ENCODE assay signal across 14 cellular contexts in genomic region chr15:22956257-22956979, GRCh38. TPM values are rescaled to one million over a fixed set of nuclear protein-coding genes. Genes with fewer than 3 reads are reported as not detected.
A peak's percentile ranks its signal among the peaks of the same experiment; 100 is the strongest.
DNase-seq lines count a peak whose midpoint lies in the region; ATAC-seq and TF ChIP-seq lines count a peak whose summit lies in the region.
"Had no signal": no experiment of that assay in that cellular context is flagged by ENCODE, and none has a peak within 500 bp of the region (broad histone marks: within the 10 kb centered on the region; RNA-seq: fewer than 3 reads in every experiment).

No MANE protein-coding gene starts in this region.

- H4K91ac ChIP-seq in mesenchymal stem cell (ENCODE audit: low read length) = no peak overlapping the region

- no peak overlapping the region for H3K4me2 ChIP-seq in mesenchymal stem cell (ENCODE audit: low read length, poor library complexity, severe bottlenecking)

- H2BK15ac ChIP-seq in mesenchymal stem cell (ENCODE audit: low read depth, poor library complexity, severe bottlenecking) = no peak overlapping the region

- no peak overlapping the region for H2AK5ac ChIP-seq in mesenchymal stem cell (ENCODE audit: low read length, severe bottlenecking)

- H3K9me3 ChIP-seq in mesenchymal stem cell (ENCODE audit: control insufficient read depth, low read length) = no peaks in the 10 kb centered on the region
- no peaks in the 10 kb centered on the region for H3K9me3 ChIP-seq in thoracic aorta
- H3K9me3 ChIP-seq in T-helper 17 cell (ENCODE audit: control insufficient read depth, low read length, poor library complexity, severe bottlenecking) = no peaks in the 10 kb centered on the region
- H3K9me3 ChIP-seq: mucosa of descending colon had no signal

- no peak overlapping the region for H3K27ac Mint-ChIP-seq in T-helper 17 cell
- H3K27ac Mint-ChIP-seq: activated B cell treated with CpG ODN at 0.5 μM for 24 hours; activated naive CD8-positive, alpha-beta T cell treated with anti-CD3 and anti-CD28 coated beads, Interleukin-2, amount 50 U/mL, for 24 hours had no signal

- peaks cover 30% of the 10 kb centered on the region for H3K79me1 ChIP-seq in mesenchymal stem cell (replicated peaks; ENCODE audit: low read length, poor library complexity, severe bottlenecking)

- H4K8ac ChIP-seq in mesenchymal stem cell (ENCODE audit: low read length) = no peak overlapping the region

- H3K9ac ChIP-seq in mesenchymal stem cell (ENCODE audit: low read length) = no peak overlapping the region

- no peaks in the 10 kb centered on the region for H3K27me3 ChIP-seq in mesenchymal stem cell (ENCODE audit: control insufficient read depth in 1 of 2, insufficient read depth in 1 of 2, low read length in 2 of 2)
- H3K27me3 ChIP-seq in thoracic aorta (replicated peaks; ENCODE audit: insufficient read depth) = no peaks in the 10 kb centered on the region

- no peaks in the 10 kb centered on the region for H3K27me3 Mint-ChIP-seq in T-helper 17 cell
- H3K27me3 Mint-ChIP-seq: activated naive CD8-positive, alpha-beta T cell treated with anti-CD3 and anti-CD28 coated beads, Interleukin-2, amount 50 U/mL, for 24 hours had no signal

- 85% methylated on average over 16 of the region's 16 CpGs for WGBS in mesenchymal stem cell

- H3K23ac ChIP-seq in mesenchymal stem cell (ENCODE audit: low read length in 2 of 2) = no peak overlapping the region

- no peak overlapping the region for H2AFZ ChIP-seq in mesenchymal stem cell (ENCODE audit: low read depth, low read length)

- no peak overlapping the region for H2BK5ac ChIP-seq in mesenchymal stem cell (ENCODE audit: low read depth, low read length, poor library complexity, severe bottlenecking)

- H3K4me3 Mint-ChIP-seq in T-helper 17 cell = no peak overlapping the region
- H3K4me3 Mint-ChIP-seq: activated B cell treated with CpG ODN at 0.5 μM for 24 hours; activated naive CD8-positive, alpha-beta T cell treated with anti-CD3 and anti-CD28 coated beads, Interleukin-2, amount 50 U/mL, for 24 hours had no signal

- H3K4ac ChIP-seq in mesenchymal stem cell (ENCODE audit: low read depth in 1 of 2, low read length in 2 of 2) = peak overlapping the region in 1 of 2 experiments; percentile 35

- H3K18ac ChIP-seq in mesenchymal stem cell (ENCODE audit: low read depth in 1 of 2, low read length in 2 of 2) = peak overlapping the region in 1 of 2 experiments; percentile 23

- no peak overlapping the region for H2BK12ac ChIP-seq in mesenchymal stem cell (ENCODE audit: low read length in 2 of 2)

- H3K36me3 ChIP-seq in mesenchymal stem cell (ENCODE audit: control insufficient read depth in 1 of 2, insufficient read depth in 2 of 2, low read depth in 1 of 2, low read length in 2 of 2) (peaks cover 0 to 22% of the 10 kb centered on the region in 2 experiments), thoracic aorta (no peaks in the 10 kb centered on the region)

- peak overlapping the region in 1 of 2 experiments; percentile 55 for H3K14ac ChIP-seq in mesenchymal stem cell (ENCODE audit: low read length in 2 of 2)

- H2BK120ac ChIP-seq in mesenchymal stem cell (ENCODE audit: low read depth, low read length) = no peak overlapping the region

- H3K4me1 ChIP-seq in mesenchymal stem cell (ENCODE audit: control insufficient read depth, insufficient read depth, low read depth, low read length) (peaks cover 42% of the 10 kb centered on the region), thoracic aorta (ENCODE audit: control insufficient read depth in 1 of 2, low read depth in 2 of 2) (peaks cover 73 to 99% of the 10 kb centered on the region in 2 donors)

- DNase-seq in fibroblast of mammary gland (ENCODE audit: low read depth) (peak; percentile 15), mesenchymal stem cell (peak; percentile 28), thoracic aorta (ENCODE audit: low spot score) (no peak), islet precursor cell (no peak), T-helper 17 cell (no peak)
- DNase-seq: activated B cell treated with CpG ODN at 0.5 μM for 24 hours; activated CD8-positive, alpha-beta memory T cell treated with anti-CD3 and anti-CD28 coated beads, Interleukin-2, amount 50 U/mL, for 4 hours; activated naive CD8-positive, alpha-beta T cell treated with anti-CD3 and anti-CD28 coated beads, Interleukin-2, amount 50 U/mL, for 24 hours; mucosa of descending colon; NCI-H187; NK-92 treated with Interleukin-12 subunit alpha and Interleukin-12 subunit beta, amount 100 ng/mL, for 24 hours had no signal

- no peak overlapping the region for H3K4me3 ChIP-seq in fibroblast of mammary gland (ENCODE audit: control insufficient read depth, low read depth, low read length)
- no peak overlapping the region for H3K4me3 ChIP-seq in mesenchymal stem cell (ENCODE audit: insufficient read depth in 1 of 2, low read depth in 1 of 2, low read length in 2 of 2)
- H3K4me3 ChIP-seq in thoracic aorta = peak overlapping the region; percentile 43
- H3K4me3 ChIP-seq: mucosa of descending colon had no signal

- no peaks in the 10 kb centered on the region for H3K36me3 Mint-ChIP-seq in T-helper 17 cell (ENCODE audit: low read depth)

- TF ChIP-seq CTCF in VCaP (conservative IDR thresholded peaks at IDR 0.05) (no peak), fibroblast of mammary gland (conservative IDR thresholded peaks at IDR 0.05; ENCODE audit: control insufficient read depth, insufficient read depth, low read depth, low read length) (no peak), thoracic aorta (IDR thresholded peaks at IDR 0.05) (no peak)

- no peak for ATAC-seq in thoracic aorta (ENCODE audit: insufficient number of reproducible peaks, low FRiP score, low read depth)
- ATAC-seq in T-helper 17 cell = no peak
- no peak for ATAC-seq in HG03108 (IDR thresholded peaks at IDR 0.05; ENCODE audit: unreplicated experiment)
- no peak for ATAC-seq in GM18858 (IDR thresholded peaks at IDR 0.05; ENCODE audit: unreplicated experiment)
- ATAC-seq: activated naive CD8-positive, alpha-beta T cell treated with anti-CD3 and anti-CD28 coated beads, Interleukin-2, amount 50 U/mL, for 24 hours; mucosa of descending colon had no signal

- peak overlapping the region; percentile 22 for H3K27ac ChIP-seq in VCaP
- no peak overlapping the region for H3K27ac ChIP-seq in mesenchymal stem cell (ENCODE audit: low read length, poor library complexity, severe bottlenecking)
- H3K27ac ChIP-seq in thoracic aorta = peak overlapping the region; percentile 74 to 86

- peaks cover 10% of the 10 kb centered on the region for H3K4me1 Mint-ChIP-seq in T-helper 17 cell

RNA-seq across cellular contexts. Expression of gene CYFIP1, which starts 23.8 kb away (rescaled TPM):
- 42.1 TPM for polyA plus RNA-seq in mesenchymal stem cell (2013, experiment 1 of 2)
- 39.2 TPM for polyA plus RNA-seq in mesenchymal stem cell (2013, experiment 2 of 2)
- total RNA-seq in thoracic aorta (100 to 1,000 TPM; 112 to 150 TPM), T-helper 17 cell (10 to 100 TPM; 14.8 to 17.7 TPM)

Comparison
In these comparisons a context has a peak if more than half of its experiments do, and no peak if none do; other contexts are left out.
1. DNase-seq: peak in fibroblast of mammary gland (single experiment) and mesenchymal stem cell (single experiment); none in thoracic aorta (single experiment), islet precursor cell (single experiment) and T-helper 17 cell (0 of 3).
2. RNA of gene CYFIP1, which starts 23.8 kb away (total RNA-seq): 112 to 150 TPM in thoracic aorta; 14.8 to 17.7 TPM in T-helper 17 cell; every median in the first group is over 4 times any median in the second.